1 cellular context compared by ENCODE assay signal in the genomic region with DNA sequence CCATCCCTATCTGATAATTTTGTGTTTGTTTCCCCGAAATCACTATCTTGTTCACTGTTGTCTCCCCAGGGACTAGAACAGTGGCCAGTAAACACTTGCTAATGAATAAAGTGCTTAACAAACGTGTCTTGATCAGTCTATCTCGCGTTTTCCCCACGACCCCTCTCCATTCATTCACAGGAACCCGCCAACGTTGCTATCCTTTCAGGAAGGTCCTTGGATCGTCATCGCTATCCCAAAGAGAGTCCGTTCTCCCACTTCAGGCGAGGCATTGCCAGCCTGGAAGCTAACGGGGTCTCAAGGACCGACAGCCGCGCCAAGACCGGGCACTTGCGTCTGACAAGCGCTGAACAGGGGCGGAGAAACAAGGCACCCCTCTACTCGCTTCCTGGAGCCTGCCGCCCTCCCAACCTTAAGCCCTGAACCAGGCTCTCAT.
TF ChIP-seq lines count a peak whose summit lies in the region.

No MANE protein-coding gene starts in this region.

TF ChIP-seq in SK-N-SH, 30 proteins besides CTCF, POLR2A, EP300 and RAD21 (continued from another document):
- TF ChIP-seq, protein P1, sequence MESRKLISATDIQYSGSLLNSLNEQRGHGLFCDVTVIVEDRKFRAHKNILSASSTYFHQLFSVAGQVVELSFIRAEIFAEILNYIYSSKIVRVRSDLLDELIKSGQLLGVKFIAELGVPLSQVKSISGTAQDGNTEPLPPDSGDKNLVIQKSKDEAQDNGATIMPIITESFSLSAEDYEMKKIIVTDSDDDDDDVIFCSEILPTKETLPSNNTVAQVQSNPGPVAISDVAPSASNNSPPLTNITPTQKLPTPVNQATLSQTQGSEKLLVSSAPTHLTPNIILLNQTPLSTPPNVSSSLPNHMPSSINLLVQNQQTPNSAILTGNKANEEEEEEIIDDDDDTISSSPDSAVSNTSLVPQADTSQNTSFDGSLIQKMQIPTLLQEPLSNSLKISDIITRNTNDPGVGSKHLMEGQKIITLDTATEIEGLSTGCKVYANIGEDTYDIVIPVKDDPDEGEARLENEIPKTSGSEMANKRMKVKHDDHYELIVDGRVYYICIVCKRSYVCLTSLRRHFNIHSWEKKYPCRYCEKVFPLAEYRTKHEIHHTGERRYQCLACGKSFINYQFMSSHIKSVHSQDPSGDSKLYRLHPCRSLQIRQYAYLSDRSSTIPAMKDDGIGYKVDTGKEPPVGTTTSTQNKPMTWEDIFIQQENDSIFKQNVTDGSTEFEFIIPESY (IDR thresholded peaks at IDR 0.05; ENCODE audit: borderline replicate concordance, low read depth) = no peak
- TF ChIP-seq JUND (IDR thresholded peaks at IDR 0.05) (no peak), NFIC (IDR thresholded peaks at IDR 0.05; ENCODE audit: borderline replicate concordance) (no peak), TCF12 (IDR thresholded peaks at IDR 0.05) (no peak), GABPA (IDR thresholded peaks at IDR 0.05; ENCODE audit: low read depth) (no peak), YY1 (IDR thresholded peaks at IDR 0.05; ENCODE audit: low read depth) (no peak), MAX (IDR thresholded peaks at IDR 0.05; ENCODE audit: low read depth) (no peak), FOXM1 (IDR thresholded peaks at IDR 0.05; ENCODE audit: low read depth) (no peak), FOSL2 (IDR thresholded peaks at IDR 0.05; ENCODE audit: borderline replicate concordance, low read depth) (no peak)
